Comparison of ENCODE assay signal across 1 cellular context in genomic region chr19:6800991-6801396, GRCh38.
TF ChIP-seq lines count a peak whose summit lies in the region.

No MANE protein-coding gene starts in this region.

TF ChIP-seq in H1, 55 proteins besides CTCF, POLR2A, EP300 and RAD21:
- TF ChIP-seq ZNF274 (IDR thresholded peaks at IDR 0.05; ENCODE audit: borderline replicate concordance, extremely low read depth, low read length) = no peak
- no peak for TF ChIP-seq TAF1 (IDR thresholded peaks at IDR 0.05; ENCODE audit: low read depth, low read length)
- no peak for TF ChIP-seq SAP30 (IDR thresholded peaks at IDR 0.05; ENCODE audit: insufficient read depth, insufficient replicate concordance, low read length)
- no peak for TF ChIP-seq SUZ12 (IDR thresholded peaks at IDR 0.05; ENCODE audit: low read length)
- TF ChIP-seq JUND (IDR thresholded peaks at IDR 0.05; ENCODE audit: low read length) = no peak
- TF ChIP-seq GABPA (IDR thresholded peaks at IDR 0.05; ENCODE audit: borderline replicate concordance, insufficient read depth, low read length) = no peak
- TF ChIP-seq KDM1A (IDR thresholded peaks at IDR 0.05; ENCODE audit: borderline replicate concordance, low read length) = no peak
- no peak for TF ChIP-seq NANOG (IDR thresholded peaks at IDR 0.05; ENCODE audit: insufficient read depth, low read depth, low read length, poor library complexity, severe bottlenecking)
- TF ChIP-seq, protein P1, sequence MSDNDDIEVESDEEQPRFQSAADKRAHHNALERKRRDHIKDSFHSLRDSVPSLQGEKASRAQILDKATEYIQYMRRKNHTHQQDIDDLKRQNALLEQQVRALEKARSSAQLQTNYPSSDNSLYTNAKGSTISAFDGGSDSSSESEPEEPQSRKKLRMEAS (IDR thresholded peaks at IDR 0.05) = no peak
- no peak for TF ChIP-seq SIN3A (conservative IDR thresholded peaks at IDR 0.05 in 1 of 2, IDR thresholded peaks at IDR 0.05 in 1 of 2; ENCODE audit: low read depth in 1 of 2, low read length in 2 of 2)
- TF ChIP-seq PHF8 (conservative IDR thresholded peaks at IDR 0.05; ENCODE audit: low read depth, low read length) = no peak
- TF ChIP-seq KDM5A (IDR thresholded peaks at IDR 0.05; ENCODE audit: low read length) = no peak
- no peak for TF ChIP-seq RFX5 (IDR thresholded peaks at IDR 0.05; ENCODE audit: borderline replicate concordance, low read depth, low read length)
- TF ChIP-seq HDAC6 (IDR thresholded peaks at IDR 0.05; ENCODE audit: low read depth, low read length) = no peak
- TF ChIP-seq, protein P2, sequence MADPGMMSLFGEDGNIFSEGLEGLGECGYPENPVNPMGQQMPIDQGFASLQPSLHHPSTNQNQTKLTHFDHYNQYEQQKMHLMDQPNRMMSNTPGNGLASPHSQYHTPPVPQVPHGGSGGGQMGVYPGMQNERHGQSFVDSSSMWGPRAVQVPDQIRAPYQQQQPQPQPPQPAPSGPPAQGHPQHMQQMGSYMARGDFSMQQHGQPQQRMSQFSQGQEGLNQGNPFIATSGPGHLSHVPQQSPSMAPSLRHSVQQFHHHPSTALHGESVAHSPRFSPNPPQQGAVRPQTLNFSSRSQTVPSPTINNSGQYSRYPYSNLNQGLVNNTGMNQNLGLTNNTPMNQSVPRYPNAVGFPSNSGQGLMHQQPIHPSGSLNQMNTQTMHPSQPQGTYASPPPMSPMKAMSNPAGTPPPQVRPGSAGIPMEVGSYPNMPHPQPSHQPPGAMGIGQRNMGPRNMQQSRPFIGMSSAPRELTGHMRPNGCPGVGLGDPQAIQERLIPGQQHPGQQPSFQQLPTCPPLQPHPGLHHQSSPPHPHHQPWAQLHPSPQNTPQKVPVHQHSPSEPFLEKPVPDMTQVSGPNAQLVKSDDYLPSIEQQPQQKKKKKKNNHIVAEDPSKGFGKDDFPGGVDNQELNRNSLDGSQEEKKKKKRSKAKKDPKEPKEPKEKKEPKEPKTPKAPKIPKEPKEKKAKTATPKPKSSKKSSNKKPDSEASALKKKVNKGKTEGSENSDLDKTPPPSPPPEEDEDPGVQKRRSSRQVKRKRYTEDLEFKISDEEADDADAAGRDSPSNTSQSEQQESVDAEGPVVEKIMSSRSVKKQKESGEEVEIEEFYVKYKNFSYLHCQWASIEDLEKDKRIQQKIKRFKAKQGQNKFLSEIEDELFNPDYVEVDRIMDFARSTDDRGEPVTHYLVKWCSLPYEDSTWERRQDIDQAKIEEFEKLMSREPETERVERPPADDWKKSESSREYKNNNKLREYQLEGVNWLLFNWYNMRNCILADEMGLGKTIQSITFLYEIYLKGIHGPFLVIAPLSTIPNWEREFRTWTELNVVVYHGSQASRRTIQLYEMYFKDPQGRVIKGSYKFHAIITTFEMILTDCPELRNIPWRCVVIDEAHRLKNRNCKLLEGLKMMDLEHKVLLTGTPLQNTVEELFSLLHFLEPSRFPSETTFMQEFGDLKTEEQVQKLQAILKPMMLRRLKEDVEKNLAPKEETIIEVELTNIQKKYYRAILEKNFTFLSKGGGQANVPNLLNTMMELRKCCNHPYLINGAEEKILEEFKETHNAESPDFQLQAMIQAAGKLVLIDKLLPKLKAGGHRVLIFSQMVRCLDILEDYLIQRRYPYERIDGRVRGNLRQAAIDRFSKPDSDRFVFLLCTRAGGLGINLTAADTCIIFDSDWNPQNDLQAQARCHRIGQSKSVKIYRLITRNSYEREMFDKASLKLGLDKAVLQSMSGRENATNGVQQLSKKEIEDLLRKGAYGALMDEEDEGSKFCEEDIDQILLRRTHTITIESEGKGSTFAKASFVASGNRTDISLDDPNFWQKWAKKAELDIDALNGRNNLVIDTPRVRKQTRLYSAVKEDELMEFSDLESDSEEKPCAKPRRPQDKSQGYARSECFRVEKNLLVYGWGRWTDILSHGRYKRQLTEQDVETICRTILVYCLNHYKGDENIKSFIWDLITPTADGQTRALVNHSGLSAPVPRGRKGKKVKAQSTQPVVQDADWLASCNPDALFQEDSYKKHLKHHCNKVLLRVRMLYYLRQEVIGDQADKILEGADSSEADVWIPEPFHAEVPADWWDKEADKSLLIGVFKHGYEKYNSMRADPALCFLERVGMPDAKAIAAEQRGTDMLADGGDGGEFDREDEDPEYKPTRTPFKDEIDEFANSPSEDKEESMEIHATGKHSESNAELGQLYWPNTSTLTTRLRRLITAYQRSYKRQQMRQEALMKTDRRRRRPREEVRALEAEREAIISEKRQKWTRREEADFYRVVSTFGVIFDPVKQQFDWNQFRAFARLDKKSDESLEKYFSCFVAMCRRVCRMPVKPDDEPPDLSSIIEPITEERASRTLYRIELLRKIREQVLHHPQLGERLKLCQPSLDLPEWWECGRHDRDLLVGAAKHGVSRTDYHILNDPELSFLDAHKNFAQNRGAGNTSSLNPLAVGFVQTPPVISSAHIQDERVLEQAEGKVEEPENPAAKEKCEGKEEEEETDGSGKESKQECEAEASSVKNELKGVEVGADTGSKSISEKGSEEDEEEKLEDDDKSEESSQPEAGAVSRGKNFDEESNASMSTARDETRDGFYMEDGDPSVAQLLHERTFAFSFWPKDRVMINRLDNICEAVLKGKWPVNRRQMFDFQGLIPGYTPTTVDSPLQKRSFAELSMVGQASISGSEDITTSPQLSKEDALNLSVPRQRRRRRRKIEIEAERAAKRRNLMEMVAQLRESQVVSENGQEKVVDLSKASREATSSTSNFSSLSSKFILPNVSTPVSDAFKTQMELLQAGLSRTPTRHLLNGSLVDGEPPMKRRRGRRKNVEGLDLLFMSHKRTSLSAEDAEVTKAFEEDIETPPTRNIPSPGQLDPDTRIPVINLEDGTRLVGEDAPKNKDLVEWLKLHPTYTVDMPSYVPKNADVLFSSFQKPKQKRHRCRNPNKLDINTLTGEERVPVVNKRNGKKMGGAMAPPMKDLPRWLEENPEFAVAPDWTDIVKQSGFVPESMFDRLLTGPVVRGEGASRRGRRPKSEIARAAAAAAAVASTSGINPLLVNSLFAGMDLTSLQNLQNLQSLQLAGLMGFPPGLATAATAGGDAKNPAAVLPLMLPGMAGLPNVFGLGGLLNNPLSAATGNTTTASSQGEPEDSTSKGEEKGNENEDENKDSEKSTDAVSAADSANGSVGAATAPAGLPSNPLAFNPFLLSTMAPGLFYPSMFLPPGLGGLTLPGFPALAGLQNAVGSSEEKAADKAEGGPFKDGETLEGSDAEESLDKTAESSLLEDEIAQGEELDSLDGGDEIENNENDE (IDR thresholded peaks at IDR 0.05; ENCODE audit: insufficient replicate concordance, low read length) = no peak
- TF ChIP-seq TCF12 (IDR thresholded peaks at IDR 0.05; ENCODE audit: low read depth, low read length) = no peak
- TF ChIP-seq MAFK (IDR thresholded peaks at IDR 0.05; ENCODE audit: low read depth, low read length) = no peak
- no peak for TF ChIP-seq CREB1 (IDR thresholded peaks at IDR 0.05)
- no peak for TF ChIP-seq TEAD4 (IDR thresholded peaks at IDR 0.05; ENCODE audit: low read depth, low read length)
- no peak for TF ChIP-seq NRF1 (IDR thresholded peaks at IDR 0.05; ENCODE audit: low read depth, low read length)
